In genomic region chr11:43282607-43283440, GRCh38 we compare ENCODE assay signal across 8 cellular contexts. TPM values are rescaled to one million over a fixed set of nuclear protein-coding genes. Genes with fewer than 3 reads are reported as not detected.
DNase-seq lines count a peak whose midpoint lies in the region; ATAC-seq lines count a peak whose summit lies in the region.

No MANE protein-coding gene starts in this region.

- H3K27me3 Mint-ChIP-seq in CD8-positive, alpha-beta memory T cell = peaks cover 11 to 33% of the 10 kb centered on the region in 2 donors

- peaks cover 0 to 4% (median 0%) of the 10 kb centered on the region in 3 donors for H3K4me1 Mint-ChIP-seq in CD8-positive, alpha-beta memory T cell

- no peaks in the 10 kb centered on the region for H3K9me3 ChIP-seq in CD8-positive, alpha-beta memory T cell (ENCODE audit: low read length)

- H3K27me3 ChIP-seq in CD8-positive, alpha-beta memory T cell (ENCODE audit: insufficient read depth, low read length, poor library complexity, severe bottlenecking) = no peaks in the 10 kb centered on the region

- peak in 4 of 5 donors; percentile 8 to 55 (median 16) for DNase-seq in CD8-positive, alpha-beta memory T cell
- DNase-seq in SK-MEL-5 (ENCODE audit: low read depth, low spot score) = peak; percentile 53
- peak; percentile 65 for DNase-seq in astrocyte of the hippocampus (ENCODE audit: low read depth, low spot score)
- DNase-seq in inferior parietal cortex (ENCODE audit: extremely low spot score) = peak; percentile 56
- DNase-seq in stimulated activated CD4-positive, alpha-beta T cell treated with anti-CD3 and anti-CD28 coated beads, Interleukin-1b, Interleukin-23, amount 100 ng/mL, for 48 hours = peak; percentile 16

- no peak overlapping the region for H3K27ac Mint-ChIP-seq in CD8-positive, alpha-beta memory T cell

- no peak overlapping the region for H3K4me3 Mint-ChIP-seq in CD8-positive, alpha-beta memory T cell

- POLR2A ChIA-PET in CD8-positive, alpha-beta memory T cell (lab: Charles Lee) = no interaction called here

- H3K27ac ChIP-seq in CD8-positive, alpha-beta memory T cell (ENCODE audit: low read depth, low read length) = no peak overlapping the region

- CTCF ChIA-PET in CD8-positive, alpha-beta memory T cell (lab: Charles Lee) = interaction anchor here (1.3 kb wide), 2 partner anchors 16 to 29 kb away, joined by 4 to 5 read pairs; partner anchors contain the start of gene API5

- H3K4me3 ChIP-seq in CD8-positive, alpha-beta memory T cell (ENCODE audit: low read length) = no peak overlapping the region

- in situ Hi-C loops in SK-MEL-5 (cut with HindIII; ENCODE audit: low pct_unique_long_range_greater_than_20kb, low sequenced_read_pairs) = no loop called here

- H3K36me3 Mint-ChIP-seq in CD8-positive, alpha-beta memory T cell = no peaks in the 10 kb centered on the region

- no peaks in the 10 kb centered on the region for H3K9me3 Mint-ChIP-seq in CD8-positive, alpha-beta memory T cell

- no peaks in the 10 kb centered on the region for H3K4me1 ChIP-seq in CD8-positive, alpha-beta memory T cell (ENCODE audit: insufficient read depth, low read length)

- no peaks in the 10 kb centered on the region for H3K36me3 ChIP-seq in CD8-positive, alpha-beta memory T cell (ENCODE audit: insufficient read depth, low read length)

- ATAC-seq in GM19035 (IDR thresholded peaks at IDR 0.05; ENCODE audit: unreplicated experiment) (peak; percentile 82), HG03520 (IDR thresholded peaks at IDR 0.05; ENCODE audit: unreplicated experiment) (peak; percentile 51), GM18520 (IDR thresholded peaks at IDR 0.05; ENCODE audit: unreplicated experiment) (no peak)

RNA-seq across cellular contexts. Expression of gene API5, which starts 29.0 kb away (rescaled TPM):
- 100 to 1,000 TPM; 186 to 188 TPM for total RNA-seq in CD8-positive, alpha-beta memory T cell
- polyA plus RNA-seq in CD8-positive, alpha-beta memory T cell = 136 TPM
- 91.3 and 96.2 TPM in 2 replicates for total RNA-seq in SK-MEL-5 (2014; rRNA removed; shearing (Covaris generic))
- polyA plus RNA-seq in SK-MEL-5 (2015; cell fraction: cytosol; rRNA removed) = 119 and 126 TPM in 2 replicates
- 65.9 and 89.8 TPM in 2 replicates for polyA plus RNA-seq in SK-MEL-5 (2015; cell fraction: nucleus; rRNA removed)
